Comparison of ENCODE assay signal across 8 cellular contexts in the genomic region with DNA sequence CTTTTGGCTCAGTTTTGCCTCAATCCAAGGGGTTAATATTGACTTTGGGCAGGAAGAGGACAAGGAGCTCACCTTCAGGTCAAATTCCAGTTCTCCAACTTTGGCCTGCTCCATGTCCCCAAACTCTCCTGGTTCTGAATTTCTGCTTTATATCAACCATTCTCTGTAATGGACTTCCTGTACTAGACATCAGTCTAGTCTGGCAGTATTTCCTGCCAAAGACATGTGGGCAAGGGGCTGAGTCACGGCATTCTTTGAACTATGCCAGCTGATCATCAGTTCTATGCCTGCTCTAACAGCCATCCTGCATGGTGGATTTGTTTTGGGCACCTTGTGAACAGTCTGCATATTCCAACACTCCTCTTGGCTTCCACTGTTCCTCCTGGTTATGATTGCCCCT.
A peak's percentile ranks its signal among the peaks of the same experiment; 100 is the strongest.
DNase-seq lines count a peak whose midpoint lies in the region; ATAC-seq and TF ChIP-seq lines count a peak whose summit lies in the region.

No MANE protein-coding gene starts in this region.

- intact Hi-C loops in stomach (cut with DNase I; ENCODE audit: low total_unique reads) = no loop called here

- TF ChIP-seq CTCF in stomach (IDR thresholded peaks at IDR 0.05) = no peak

- H3K9me3 ChIP-seq in stomach = no peaks in the 10 kb centered on the region

- ATAC-seq in GM21390 (IDR thresholded peaks at IDR 0.05; ENCODE audit: unreplicated experiment) (no peak), HG03039 (IDR thresholded peaks at IDR 0.05; ENCODE audit: unreplicated experiment) (no peak)

- H3K36me3 ChIP-seq in stomach = no peaks in the 10 kb centered on the region

- H3K27me3 ChIP-seq in stomach = no peaks in the 10 kb centered on the region

- DNase-seq in Ammon's horn (ENCODE audit: low spot score) (peak; percentile 40), M059J (ENCODE audit: low read depth) (peak; percentile 84), activated T-helper 1 cell treated with Interleukin-2 at 50 U/mL for 16 hours (ENCODE audit: low read depth) (peak; percentile 30), lung microvascular endothelial cell (ENCODE audit: low read depth in 2 of 2) (peak; percentile 44 to 78), NCI-H69 (lab: John Stamatoyannopoulos, UW) (no peak), stomach (no peak)

- TF ChIP-seq EP300 in stomach (IDR thresholded peaks at IDR 0.05) = no peak

- H3K4me3 ChIP-seq in stomach = no peak overlapping the region

- WGBS in stomach, 5 donors = 53 to 90% (median 71%) methylated on average over 1 of the region's 1 CpG

- H3K27ac ChIP-seq in stomach = no peak overlapping the region

- TF ChIP-seq POLR2A in stomach (IDR thresholded peaks at IDR 0.05) = no peak

- peaks cover 0 to 11% (median 2%) of the 10 kb centered on the region in 4 donors for H3K4me1 ChIP-seq in stomach

Comparison
In these comparisons a context has a peak if more than half of its experiments do, and no peak if none do; other contexts are left out.
1. DNase-seq: peak in Ammon's horn (single experiment), M059J (single experiment), activated T-helper 1 cell treated with Interleukin-2 at 50 U/mL for 16 hours (single experiment) and lung microvascular endothelial cell (2 of 2); none in NCI-H69 (single experiment) and stomach (single experiment).